ENCODE assay signal across 15 cellular contexts in the genomic region with DNA sequence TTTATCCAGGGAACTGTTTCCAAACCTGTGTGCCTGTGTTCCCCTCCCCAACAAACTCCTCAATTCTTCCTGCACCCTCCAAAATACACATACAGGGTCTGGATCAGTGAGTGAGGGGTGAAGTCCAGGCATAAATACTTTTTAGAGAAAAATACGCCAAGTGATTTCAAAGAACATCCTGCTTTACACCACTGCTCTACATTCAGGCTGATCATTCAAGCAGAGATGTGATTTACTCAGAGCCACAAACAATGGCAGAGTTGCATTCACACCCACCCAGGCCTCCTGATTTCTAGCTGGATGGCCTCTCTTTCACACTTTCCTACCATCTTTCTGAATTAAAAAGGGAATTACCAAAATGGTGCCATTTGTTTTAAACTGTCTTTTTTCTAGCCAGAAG.
"Had no signal": no experiment of that assay in that cellular context is flagged by ENCODE, and none has a peak within 500 bp of the region (broad histone marks: within the 10 kb centered on the region; RNA-seq: fewer than 3 reads in every experiment).

No MANE protein-coding gene starts in this region.

- H3K4me3 ChIP-seq: colonic mucosa, ovary, suprapubic skin, transverse colon had no signal

- H3K36me3 ChIP-seq: colonic mucosa, ovary, suprapubic skin, transverse colon had no signal

- DNase-seq: activated CD4-positive, alpha-beta T cell treated with anti-CD3 and anti-CD28 coated beads, Interleukin-2, amount 10 ng/mL, durations not matched to agents 7 days and 5 days; activated CD8-positive, alpha-beta T cell treated with anti-CD3 and anti-CD28 coated beads, Interleukin-2, amount 10 ng/mL, durations not matched to agents 7 days and 5 days; activated naive CD4-positive, alpha-beta T cell treated with anti-CD3 and anti-CD28 coated beads for 36 hours; activated naive CD8-positive, alpha-beta T cell treated with anti-CD3 and anti-CD28 coated beads, Interleukin-2, amount 50 U/mL, for 24 hours; activated T-cell treated with anti-CD3 and anti-CD28 coated beads, Interleukin-2, amount 50 U/mL, for 4 hours; anterior cingulate cortex; colonic mucosa; erythroblast; foreskin melanocyte; midbrain; ovary; stimulated activated CD4-positive, alpha-beta T cell treated with anti-CD3 and anti-CD28 coated beads, Interleukin-2, amount 100 ng/mL, for 24 hours; stimulated activated naive CD8-positive, alpha-beta T cell treated with anti-CD3 and anti-CD28 coated beads, Interleukin-15, Interleukin-2, amounts not matched to agents 100 U/mL and 50 U/mL, for 24 hours; transverse colon had no signal

- H3K9me3 ChIP-seq: colonic mucosa, ovary, suprapubic skin, transverse colon had no signal

- H3K27ac ChIP-seq: colonic mucosa, ovary, transverse colon had no signal

- H3K4me1 ChIP-seq: colonic mucosa, transverse colon had no signal

- ATAC-seq: activated CD8-positive, alpha-beta T cell treated with anti-CD3 and anti-CD28 coated beads, Interleukin-2, amount 10 ng/mL, durations not matched to agents 7 days and 5 days; activated naive CD8-positive, alpha-beta T cell treated with anti-CD3 and anti-CD28 coated beads, Interleukin-2, amount 50 U/mL, for 24 hours; activated T-cell treated with anti-CD3 and anti-CD28 coated beads, Interleukin-2, amount 50 U/mL, for 4 hours; stimulated activated naive CD8-positive, alpha-beta T cell treated with anti-CD3 and anti-CD28 coated beads, Interleukin-15, Interleukin-2, amounts not matched to agents 100 U/mL and 50 U/mL, for 24 hours had no signal

- H3K27me3 ChIP-seq: colonic mucosa, ovary, suprapubic skin, transverse colon had no signal
